Comparison of ENCODE assay signal across 1 cellular context in the genomic region with DNA sequence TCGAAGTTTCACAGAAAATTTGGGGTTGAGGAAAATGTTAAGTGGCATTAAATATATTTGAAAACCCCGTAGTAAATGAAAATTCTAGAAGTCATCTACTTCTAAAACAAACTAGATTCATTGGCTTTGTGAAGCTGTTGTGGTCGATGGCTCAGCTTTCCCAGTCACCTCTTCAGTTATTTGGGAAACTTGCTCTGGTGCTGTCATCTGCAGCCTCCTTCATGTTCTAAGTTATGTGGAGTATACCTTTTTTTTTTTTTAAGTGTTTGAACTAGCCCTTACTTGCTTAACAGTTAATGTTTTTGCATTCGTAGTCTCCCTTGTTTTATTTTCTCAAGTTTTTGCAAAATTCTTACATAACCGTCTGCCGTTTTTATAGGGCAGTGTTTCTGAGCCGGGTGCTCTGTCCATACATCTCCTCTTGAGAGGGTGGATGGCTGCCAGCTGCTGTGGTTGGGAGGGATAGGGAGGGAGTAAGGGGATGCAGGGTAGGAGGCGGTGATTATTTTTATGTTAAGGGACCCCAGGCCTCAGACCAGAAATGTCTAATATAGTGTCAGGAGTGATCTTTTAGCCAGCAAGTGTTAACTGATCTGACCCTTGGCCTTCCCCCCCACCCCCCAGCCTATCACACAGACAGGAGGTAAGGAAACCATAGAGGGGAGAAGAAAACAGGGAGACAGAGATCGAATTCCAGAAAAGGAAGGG.
TF ChIP-seq lines count a peak whose summit lies in the region.

No MANE protein-coding gene starts in this region.

TF ChIP-seq in WTC11, 78 proteins besides CTCF, POLR2A, EP300 and RAD21 (continued from another document):
- TF ChIP-seq, protein P1, sequence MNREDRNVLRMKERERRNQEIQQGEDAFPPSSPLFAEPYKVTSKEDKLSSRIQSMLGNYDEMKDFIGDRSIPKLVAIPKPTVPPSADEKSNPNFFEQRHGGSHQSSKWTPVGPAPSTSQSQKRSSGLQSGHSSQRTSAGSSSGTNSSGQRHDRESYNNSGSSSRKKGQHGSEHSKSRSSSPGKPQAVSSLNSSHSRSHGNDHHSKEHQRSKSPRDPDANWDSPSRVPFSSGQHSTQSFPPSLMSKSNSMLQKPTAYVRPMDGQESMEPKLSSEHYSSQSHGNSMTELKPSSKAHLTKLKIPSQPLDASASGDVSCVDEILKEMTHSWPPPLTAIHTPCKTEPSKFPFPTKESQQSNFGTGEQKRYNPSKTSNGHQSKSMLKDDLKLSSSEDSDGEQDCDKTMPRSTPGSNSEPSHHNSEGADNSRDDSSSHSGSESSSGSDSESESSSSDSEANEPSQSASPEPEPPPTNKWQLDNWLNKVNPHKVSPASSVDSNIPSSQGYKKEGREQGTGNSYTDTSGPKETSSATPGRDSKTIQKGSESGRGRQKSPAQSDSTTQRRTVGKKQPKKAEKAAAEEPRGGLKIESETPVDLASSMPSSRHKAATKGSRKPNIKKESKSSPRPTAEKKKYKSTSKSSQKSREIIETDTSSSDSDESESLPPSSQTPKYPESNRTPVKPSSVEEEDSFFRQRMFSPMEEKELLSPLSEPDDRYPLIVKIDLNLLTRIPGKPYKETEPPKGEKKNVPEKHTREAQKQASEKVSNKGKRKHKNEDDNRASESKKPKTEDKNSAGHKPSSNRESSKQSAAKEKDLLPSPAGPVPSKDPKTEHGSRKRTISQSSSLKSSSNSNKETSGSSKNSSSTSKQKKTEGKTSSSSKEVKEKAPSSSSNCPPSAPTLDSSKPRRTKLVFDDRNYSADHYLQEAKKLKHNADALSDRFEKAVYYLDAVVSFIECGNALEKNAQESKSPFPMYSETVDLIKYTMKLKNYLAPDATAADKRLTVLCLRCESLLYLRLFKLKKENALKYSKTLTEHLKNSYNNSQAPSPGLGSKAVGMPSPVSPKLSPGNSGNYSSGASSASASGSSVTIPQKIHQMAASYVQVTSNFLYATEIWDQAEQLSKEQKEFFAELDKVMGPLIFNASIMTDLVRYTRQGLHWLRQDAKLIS (CRISPR knock-in tag; IDR thresholded peaks at IDR 0.05; ENCODE audit: borderline replicate concordance) = no peak
- TF ChIP-seq GABPB1 (CRISPR knock-in tag; IDR thresholded peaks at IDR 0.05) (no peak), ELF4 (CRISPR knock-in tag; IDR thresholded peaks at IDR 0.05; ENCODE audit: low read depth) (no peak), ZNF396 (CRISPR knock-in tag; IDR thresholded peaks at IDR 0.05; ENCODE audit: borderline replicate concordance) (no peak), ZNF219 (CRISPR knock-in tag; IDR thresholded peaks at IDR 0.05; ENCODE audit: borderline replicate concordance) (no peak)
